1 cellular context compared by ENCODE assay signal in genomic region chr10:43458227-43458626, GRCh38.
TF ChIP-seq lines count a peak whose summit lies in the region.

No MANE protein-coding gene starts in this region.

TF ChIP-seq in SK-N-SH treated with all-trans-retinoic acid at 6 μM for 48 hours, 23 proteins besides CTCF, POLR2A, EP300 and RAD21 (continued from another document):
- TF ChIP-seq CSRNP3 (CRISPR knock-in tag; IDR thresholded peaks at IDR 0.05) (no peak), PPARA (CRISPR knock-in tag; IDR thresholded peaks at IDR 0.05; ENCODE audit: borderline replicate concordance) (no peak), ZC3H10 (CRISPR knock-in tag; IDR thresholded peaks at IDR 0.05) (no peak), BACH2 (CRISPR knock-in tag; IDR thresholded peaks at IDR 0.05; ENCODE audit: borderline replicate concordance) (no peak), GLIS3 (CRISPR knock-in tag; IDR thresholded peaks at IDR 0.05) (no peak), ZFP30 (CRISPR knock-in tag; IDR thresholded peaks at IDR 0.05) (no peak), CREB5 (CRISPR knock-in tag; IDR thresholded peaks at IDR 0.05; ENCODE audit: low read depth) (no peak), TSHZ2 (CRISPR knock-in tag; IDR thresholded peaks at IDR 0.05) (no peak), ZFP3 (CRISPR knock-in tag; IDR thresholded peaks at IDR 0.05) (no peak), ZNF70 (CRISPR knock-in tag; IDR thresholded peaks at IDR 0.05) (no peak), TCF4 (CRISPR knock-in tag; IDR thresholded peaks at IDR 0.05; ENCODE audit: borderline replicate concordance) (no peak), ESRRG (CRISPR knock-in tag; IDR thresholded peaks at IDR 0.05) (no peak), SNAI2 (CRISPR knock-in tag; IDR thresholded peaks at IDR 0.05) (no peak), CSDC2 (CRISPR knock-in tag; IDR thresholded peaks at IDR 0.05) (no peak)
